In the genomic region with DNA sequence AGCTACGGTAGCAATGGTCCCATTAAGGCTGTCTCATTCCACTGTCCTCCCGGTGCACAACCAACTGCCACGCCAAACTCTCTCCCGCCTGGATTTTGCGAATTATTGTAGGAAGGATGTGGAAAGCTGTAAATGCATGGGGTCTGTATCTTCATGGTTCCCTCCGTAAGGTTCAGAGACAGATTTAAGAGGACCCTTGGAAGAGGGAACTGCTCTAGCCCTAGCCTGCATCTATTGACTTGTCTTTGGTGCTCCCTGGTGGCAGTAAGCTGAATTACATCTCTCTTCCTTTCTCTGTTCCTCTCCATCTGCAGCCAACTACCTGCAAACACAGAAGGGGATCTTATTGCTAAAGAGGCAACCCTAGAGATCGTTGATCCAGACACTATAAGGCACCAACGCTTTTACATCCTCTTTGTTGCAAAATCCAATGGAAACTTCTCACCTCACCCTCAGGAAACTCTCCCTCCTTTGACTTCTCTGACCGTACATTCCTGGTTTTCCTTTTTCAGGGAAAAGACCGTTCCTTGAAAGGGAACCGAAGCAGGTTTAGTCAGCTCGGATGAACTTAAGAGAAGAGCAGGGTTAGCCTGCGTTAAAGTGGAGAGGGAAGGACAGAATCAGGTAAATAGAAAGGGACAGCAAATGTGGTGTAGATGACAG, we compare ENCODE assay signal across 8 cellular contexts. TPM values are rescaled to one million over a fixed set of nuclear protein-coding genes. Genes with fewer than 3 reads are reported as not detected.
DNase-seq lines count a peak whose midpoint lies in the region; TF ChIP-seq lines count a peak whose summit lies in the region.

No MANE protein-coding gene starts in this region.

- H3K4me2 ChIP-seq in H9 (ENCODE audit: insufficient read depth, insufficient read length, low read length), result no peak overlapping the region
- H3K4me2 ChIP-seq in smooth muscle cell, result peak overlapping the region; percentile 78

- peak; percentile 86 for TF ChIP-seq CTCF in H9 (conservative IDR thresholded peaks at IDR 0.05)
- TF ChIP-seq CTCF in astrocyte of the cerebellum (IDR thresholded peaks at IDR 0.05; ENCODE audit: low read depth, low read length, missing control alignments), result peak; percentile 74
- TF ChIP-seq CTCF in smooth muscle cell (IDR thresholded peaks at IDR 0.05; ENCODE audit: borderline replicate concordance, insufficient read depth, poor library complexity, severe bottlenecking), result peak; percentile 83

- H3K4me1 ChIP-seq in H9 (ENCODE audit: insufficient read depth, low read length) (no peaks in the 10 kb centered on the region), smooth muscle cell (ENCODE audit: low read depth) (no peaks in the 10 kb centered on the region)

- H3K27me3 ChIP-seq in H9 (ENCODE audit: insufficient read depth, low read length) (peaks cover 7% of the 10 kb centered on the region; the same call in 1 of the 2 replicates), smooth muscle cell (ENCODE audit: low read depth) (peaks cover 16% of the 10 kb centered on the region)

- in situ Hi-C loops in astrocyte of the cerebellum (cut with HindIII; ENCODE audit: low sequenced_read_pairs), result no loop called here

- peaks cover 0 to 4% of the 10 kb centered on the region in 2 experiments; a peak in 2 of 5 replicates for H3K9me3 Mint-ChIP-seq in H9
- H3K9me3 Mint-ChIP-seq in T-helper 1 cell treated with Interleukin-12 subunit alpha and Interleukin-12 subunit beta and Interleukin-4 antibody, amounts not matched to agents 30 μg/mL and 1 μg/mL, for 36 hours, result no peaks in the 10 kb centered on the region

- H3K23ac ChIP-seq in H9 (ENCODE audit: insufficient read length, low read depth, low read length), result no peak overlapping the region

- H3K4me3 Mint-ChIP-seq in H9, result no peak overlapping the region; a peak in 2 of 5 replicates
- peak overlapping the region; percentile 8 for H3K4me3 Mint-ChIP-seq in T-helper 1 cell treated with Interleukin-12 subunit alpha and Interleukin-12 subunit beta and Interleukin-4 antibody, amounts not matched to agents 30 μg/mL and 1 μg/mL, for 36 hours

- no peaks in the 10 kb centered on the region for H3K79me2 ChIP-seq in H9 (ENCODE audit: insufficient read depth, low read length)
- no peaks in the 10 kb centered on the region for H3K79me2 ChIP-seq in smooth muscle cell (ENCODE audit: low read depth)

- no peak overlapping the region for H2BK5ac ChIP-seq in H9 (ENCODE audit: insufficient read length, low read length)

- H4K20me1 ChIP-seq in H9 (ENCODE audit: control insufficient read depth, insufficient read depth, insufficient read length), result no peaks in the 10 kb centered on the region
- no peaks in the 10 kb centered on the region for H4K20me1 ChIP-seq in smooth muscle cell (ENCODE audit: low read depth)

- peaks cover 6 to 9% of the 10 kb centered on the region in 2 experiments; a peak in 3 of 4 replicates for H3K4me1 Mint-ChIP-seq in H9
- H3K4me1 Mint-ChIP-seq in T-helper 1 cell treated with Interleukin-12 subunit alpha and Interleukin-12 subunit beta and Interleukin-4 antibody, amounts not matched to agents 30 μg/mL and 1 μg/mL, for 36 hours (ENCODE audit: low read depth), result peaks cover 28% of the 10 kb centered on the region

- no peak overlapping the region for H2AK5ac ChIP-seq in H9 (ENCODE audit: insufficient read length, low read length)

- no peak overlapping the region for H3K27ac Mint-ChIP-seq in H9
- H3K27ac Mint-ChIP-seq in T-helper 1 cell treated with Interleukin-12 subunit alpha and Interleukin-12 subunit beta and Interleukin-4 antibody, amounts not matched to agents 30 μg/mL and 1 μg/mL, for 36 hours, result no peak overlapping the region

- H3K9me3 ChIP-seq in H9 (ENCODE audit: control insufficient read depth, low read depth, low read length) (no peaks in the 10 kb centered on the region), smooth muscle cell (replicated peaks; ENCODE audit: low read depth) (no peaks in the 10 kb centered on the region)

- H3K27ac ChIP-seq in H9 (ENCODE audit: insufficient read length, low read depth, low read length), result no peak overlapping the region
- no peak overlapping the region for H3K27ac ChIP-seq in smooth muscle cell (ENCODE audit: low read depth)

- H3K23me2 ChIP-seq in H9 (ENCODE audit: insufficient read length, low read depth, low read length, poor library complexity, severe bottlenecking), result no peaks in the 10 kb centered on the region

- no peaks in the 10 kb centered on the region for H3F3A ChIP-seq in smooth muscle cell (ENCODE audit: low read depth)

- no peak overlapping the region for H2BK12ac ChIP-seq in H9 (ENCODE audit: insufficient read length, low read depth, low read length)

- no peak overlapping the region for H3K4me3 ChIP-seq in astrocyte of the cerebellum (ENCODE audit: low read depth, low read length)
- H3K4me3 ChIP-seq in smooth muscle cell, result no peak overlapping the region

- H3K79me1 ChIP-seq in H9 (ENCODE audit: insufficient read depth, low read depth, low read length, poor library complexity, severe bottlenecking), result no peaks in the 10 kb centered on the region

- H3K56ac ChIP-seq in H9 (ENCODE audit: insufficient read length, low read depth, low read length), result no peak overlapping the region

- H3K18ac ChIP-seq in H9 (ENCODE audit: insufficient read length, low read depth, low read length), result no peak overlapping the region

- H4K5ac ChIP-seq in H9 (ENCODE audit: insufficient read length, low read depth, low read length), result no peak overlapping the region

- no peak overlapping the region for H3T11ph ChIP-seq in H9 (ENCODE audit: low read length)

- H3K14ac ChIP-seq in H9 (ENCODE audit: insufficient read depth, low read length), result no peak overlapping the region

- H3K27me3 Mint-ChIP-seq in H9 (ENCODE audit: low read depth), result peaks cover 90% of the 10 kb centered on the region
- H3K27me3 Mint-ChIP-seq in T-helper 1 cell treated with Interleukin-12 subunit alpha and Interleukin-12 subunit beta and Interleukin-4 antibody, amounts not matched to agents 30 μg/mL and 1 μg/mL, for 36 hours (ENCODE audit: low read depth), result peaks cover 3% of the 10 kb centered on the region

- DNase-seq in GM04504 (ENCODE audit: low read depth) (peak; percentile 21), H9 (peak; percentile 76), NCI-H1105 (lab: John Stamatoyannopoulos, UW) (peak; percentile 51), astrocyte of the cerebellum (ENCODE audit: low read depth) (no peak), iPS DF 4.7 (ENCODE audit: extremely low read depth, low spot score) (peak; percentile 46), smooth muscle cell (lab: John Stamatoyannopoulos, UW; ENCODE audit: unreplicated experiment) (peak; percentile 6), NCI-H226 (no peak)

- no peak overlapping the region for H2BK120ac ChIP-seq in H9 (ENCODE audit: low read depth, low read length, poor library complexity, severe bottlenecking)

- no peak overlapping the region for H3K4ac ChIP-seq in H9 (ENCODE audit: low read depth, low read length)

- H4K91ac ChIP-seq in H9 (ENCODE audit: insufficient read length, low read depth, low read length), result no peak overlapping the region

- no peak overlapping the region for H4K8ac ChIP-seq in H9 (replicated peaks; ENCODE audit: insufficient read length, low read depth, low read length)

- H3K9ac ChIP-seq in H9 (ENCODE audit: extremely low read depth, insufficient read length, low read length), result no peak overlapping the region
- no peak overlapping the region for H3K9ac ChIP-seq in smooth muscle cell (ENCODE audit: low read depth)

- no CpG with 5 or more reads among the region's 13 CpGs for WGBS in H9 (ENCODE audit: extremely low coverage, insufficient read length, low lambda C conversion rate)
- WGBS in smooth muscle cell (ENCODE audit: low lambda C conversion rate), result 45% methylated on average over 13 of the region's 13 CpGs

- no peak overlapping the region for H2BK15ac ChIP-seq in H9 (ENCODE audit: low read depth, low read length)

- H3K36me3 Mint-ChIP-seq in H9 (ENCODE audit: insufficient read depth in 1 of 3, low read depth in 3 of 3), result no peaks in the 10 kb centered on the region
- peaks cover 3% of the 10 kb centered on the region for H3K36me3 Mint-ChIP-seq in T-helper 1 cell treated with Interleukin-12 subunit alpha and Interleukin-12 subunit beta and Interleukin-4 antibody, amounts not matched to agents 30 μg/mL and 1 μg/mL, for 36 hours (ENCODE audit: low read depth)

- H2BK20ac ChIP-seq in H9 (ENCODE audit: low read depth, low read length, poor library complexity, severe bottlenecking), result no peak overlapping the region

- H3K36me3 ChIP-seq in smooth muscle cell (ENCODE audit: low read depth), result no peaks in the 10 kb centered on the region

- H2AFZ ChIP-seq in H9 (ENCODE audit: low read length), result no peak overlapping the region
- no peak overlapping the region for H2AFZ ChIP-seq in smooth muscle cell (ENCODE audit: low read depth)

RNA-seq across cellular contexts. Expression of a gene that starts 11.9 kb away (rescaled TPM):
- total RNA-seq in H9 (2021) (not detected in 2 replicates), smooth muscle cell (0.13 and 0.31 TPM in 2 replicates)
- not detected in 2 replicates for polyA plus RNA-seq in smooth muscle cell

Comparison
In these comparisons a context has a peak if more than half of its experiments do, and no peak if none do; other contexts are left out.
1. DNase-seq: peak in GM04504 (single experiment), H9 (single experiment), NCI-H1105 (single experiment), iPS DF 4.7 (single experiment) and smooth muscle cell (single experiment); none in astrocyte of the cerebellum (single experiment) and NCI-H226 (single experiment).
2. Peak in every context shown above with its lines, with median percentiles within 50 percentile points of each other: CTCF ChIP-seq.